ENCODE assay signal across 27 cellular contexts in the genomic region with DNA sequence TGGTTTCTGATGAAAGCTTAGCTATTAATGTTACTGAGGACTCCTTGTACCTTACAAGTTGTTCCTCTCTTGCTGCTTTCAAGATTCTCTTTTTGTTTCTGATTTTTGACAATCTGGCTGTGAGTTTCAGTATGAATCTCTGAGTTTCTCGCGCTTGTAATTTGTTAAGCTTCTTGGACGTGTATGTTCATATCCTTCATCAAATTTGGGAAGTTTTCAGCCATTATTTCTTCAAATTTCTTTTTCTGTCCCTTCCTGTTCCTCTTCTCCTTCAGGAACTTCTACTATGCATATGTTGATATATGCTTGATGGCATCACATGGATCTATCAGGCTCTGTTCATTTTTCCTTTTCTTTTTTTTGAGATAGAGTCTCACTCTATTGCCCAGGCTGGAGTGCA.
"Had no signal": no experiment of that assay in that cellular context is flagged by ENCODE, and none has a peak within 500 bp of the region (broad histone marks: within the 10 kb centered on the region; RNA-seq: fewer than 3 reads in every experiment).

No MANE protein-coding gene starts in this region.

- H3K36me3 ChIP-seq: stomach, suprapubic skin, thoracic aorta, thyroid gland, tibial artery, tibial nerve, transverse colon, upper lobe of left lung, upper lobe of right lung, uterus, vagina had no signal

- H3K27ac ChIP-seq: stomach, suprapubic skin, testis, thoracic aorta, thyroid gland, tibial artery, tibial nerve, transverse colon, upper lobe of left lung, upper lobe of right lung, uterus, vagina had no signal

- DNase-seq: stimulated activated CD4-positive, alpha-beta T cell treated with anti-CD3 and anti-CD28 coated beads, Interleukin-2, amount 100 ng/mL, for 48 hours; stimulated activated CD4-positive, alpha-beta T cell treated with anti-CD3 and anti-CD28 coated beads, Interleukin-4, amount 100 ng/mL, for 1 hour; stimulated activated CD4-positive, alpha-beta T cell treated with anti-CD3 and anti-CD28 coated beads, Interleukin-4, amount 100 ng/mL, for 24 hours; stimulated activated CD4-positive, alpha-beta T cell treated with anti-CD3 and anti-CD28 coated beads, Interleukin-4, amount 100 ng/mL, for 4 hours; stimulated activated CD8-positive, alpha-beta memory T cell treated with anti-CD3 and anti-CD28 coated beads, Interleukin-4, amount 100 ng/mL, for 48 hours; stimulated activated naive B cell treated with anti-CD40 and anti-IgM and Interleukin-4, amounts not matched to agents 10 μg/mL and 1 μg/mL and 100 μg/mL, for 72 hours; stimulated activated naive CD4-positive, alpha-beta T cell; stimulated activated naive CD4-positive, alpha-beta T cell treated with Interleukin-2 at 50 U/mL for 16 hours; stimulated activated naive CD8-positive, alpha-beta T cell treated with anti-CD3 and anti-CD28 coated beads, Interleukin-15, amount 100 ng/mL, for 72 hours; stimulated activated naive CD8-positive, alpha-beta T cell treated with anti-CD3 and anti-CD28 coated beads, Interleukin-15, Interleukin-2, amounts not matched to agents 100 U/mL and 50 U/mL, for 24 hours; stomach; substantia nigra; testis; thyroid gland; tibial artery; transverse colon; trophoblast cell; upper lobe of left lung; upper lobe of right lung; uterus had no signal

- H3K9me3 ChIP-seq: testis, thyroid gland, uterus had no signal

- H3K4me3 ChIP-seq: stomach, suprapubic skin, testis, thoracic aorta, thyroid gland, tibial artery, tibial nerve, transverse colon, upper lobe of left lung, upper lobe of right lung, uterus, vagina had no signal

- H3K4me1 ChIP-seq: testis, thyroid gland, uterus had no signal

- FAIRE-seq: urothelium cell line had no signal

- ATAC-seq: stimulated activated effector memory CD8-positive, alpha-beta T cell treated with anti-CD3 and anti-CD28 coated beads, Interleukin-12 subunit alpha, Interleukin-12 subunit beta, amount 100 ng/mL, for 72 hours; stimulated activated memory B cell treated with anti-CD40 and anti-IgM and Interleukin-4, amounts not matched to agents 10 μg/mL and 1 μg/mL and 100 μg/mL, for 72 hours; stimulated activated naive B cell treated with anti-CD40 and anti-IgM and Interleukin-4, amounts not matched to agents 10 μg/mL and 1 μg/mL and 100 μg/mL, for 72 hours; stimulated activated naive CD8-positive, alpha-beta T cell treated with anti-CD3 and anti-CD28 coated beads, Interleukin-15, amount 100 ng/mL, for 72 hours; stimulated activated naive CD8-positive, alpha-beta T cell treated with anti-CD3 and anti-CD28 coated beads, Interleukin-15, Interleukin-2, amounts not matched to agents 100 U/mL and 50 U/mL, for 24 hours; upper lobe of right lung had no signal
